In genomic region chr9:114452219-114453169, GRCh38 we compare ENCODE assay signal across 9 cellular contexts. TPM values are rescaled to one million over a fixed set of nuclear protein-coding genes. Genes with fewer than 3 reads are reported as not detected.
DNase-seq lines count a peak whose midpoint lies in the region; ATAC-seq, FAIRE-seq and TF ChIP-seq lines count a peak whose summit lies in the region.
"Had no signal": no experiment of that assay in that cellular context is flagged by ENCODE, and none has a peak within 500 bp of the region (broad histone marks: within the 10 kb centered on the region; RNA-seq: fewer than 3 reads in every experiment).

No MANE protein-coding gene starts in this region.

- POLR2A ChIA-PET in naive thymus-derived CD8-positive, alpha-beta T cell (lab: Charles Lee): no interaction called here

- FAIRE-seq in GM12892 (lab: Jason Lieb, UNC): peak; percentile 81

- peaks cover 0 to 6% (median 0%) of the 10 kb centered on the region in 3 donors for H3K36me3 Mint-ChIP-seq in naive thymus-derived CD8-positive, alpha-beta T cell

- ATAC-seq in naive thymus-derived CD8-positive, alpha-beta T cell: peak; percentile 32 to 57

- peak overlapping the region in 9 of 10 donors; percentile 16 to 71 (median 39) for H3K4me3 Mint-ChIP-seq in naive thymus-derived CD8-positive, alpha-beta T cell

- peaks cover 15 to 37% (median 25%) of the 10 kb centered on the region in 4 donors for H3K4me1 Mint-ChIP-seq in naive thymus-derived CD8-positive, alpha-beta T cell

- no peaks in the 10 kb centered on the region for H3K27me3 Mint-ChIP-seq in naive thymus-derived CD8-positive, alpha-beta T cell

- H3K27ac Mint-ChIP-seq in naive thymus-derived CD8-positive, alpha-beta T cell: peak overlapping the region; percentile 62 to 92 (median 84)

- TF ChIP-seq POLR2A in GM12892 (IDR thresholded peaks at IDR 0.05; ENCODE audit: low read depth, low read length): no peak

- H3K9me3 Mint-ChIP-seq in naive thymus-derived CD8-positive, alpha-beta T cell: peaks cover 0 to 16% (median 2%) of the 10 kb centered on the region in 9 donors

- DNase-seq in GM12892 (ENCODE audit: insufficient read length) (no peak), NCI-H187 treated with DMSO at 0.1 percent for 48 hours (lab: John Stamatoyannopoulos, UW) (peak; percentile 44), midbrain (lab: John Stamatoyannopoulos, UW) (no peak), A172 (ENCODE audit: low spot score) (no peak), NOMO-1 treated with dmso at 0.1 percent for 144 hours (lab: John Stamatoyannopoulos, UW; ENCODE audit: unreplicated experiment) (no peak), nucleus accumbens (lab: John Stamatoyannopoulos, UW) (no peak)
- DNase-seq in activated CD4-positive, alpha-beta T cell treated with anti-CD3 and anti-CD28 coated beads, Interleukin-2, amount 50 U/mL, for 1 hour: peak; percentile 26
- peak in 7 of 10 donors; percentile 8 to 49 (median 24) for DNase-seq in naive thymus-derived CD8-positive, alpha-beta T cell
- DNase-seq: glutamatergic neuron had no signal

RNA-seq across cellular contexts. Expression of gene WHRN, which starts 52.8 kb away (rescaled TPM):
- polyA plus RNA-seq in GM12892 (2012; ENCODE audit: missing spikeins): 1.1 TPM
- 1 to 10 TPM; 3.3 to 4.2 TPM for total RNA-seq in naive thymus-derived CD8-positive, alpha-beta T cell
- polyA plus RNA-seq in naive thymus-derived CD8-positive, alpha-beta T cell: under 1 TPM; 0.17 to 0.56 (median 0.43) TPM
- 2.0 and 2.1 TPM in 2 replicates for total RNA-seq in A172 (2014; rRNA removed; shearing (Covaris generic))

Comparison
In these comparisons a context has a peak if more than half of its experiments do, and no peak if none do; other contexts are left out.
1. DNase-seq: peak in NCI-H187 treated with DMSO at 0.1 percent for 48 hours (single experiment), activated CD4-positive, alpha-beta T cell treated with anti-CD3 and anti-CD28 coated beads, Interleukin-2, amount 50 U/mL, for 1 hour (single experiment) and naive thymus-derived CD8-positive, alpha-beta T cell (7 of 10); none in GM12892 (single experiment), midbrain (single experiment), A172 (single experiment), NOMO-1 treated with dmso at 0.1 percent for 144 hours (single experiment) and nucleus accumbens (0 of 56).